In genomic region chr9:124664143-124664542, GRCh38 we compare ENCODE assay signal across 1 cellular context.
TF ChIP-seq lines count a peak whose summit lies in the region.

No MANE protein-coding gene starts in this region.

TF ChIP-seq in HepG2, 621 proteins besides CTCF, POLR2A, EP300 and RAD21 (continued from another document):
- TF ChIP-seq ZHX1 (CRISPR knock-in tag; IDR thresholded peaks at IDR 0.05; ENCODE audit: low read depth): no peak
- TF ChIP-seq, protein P1, sequence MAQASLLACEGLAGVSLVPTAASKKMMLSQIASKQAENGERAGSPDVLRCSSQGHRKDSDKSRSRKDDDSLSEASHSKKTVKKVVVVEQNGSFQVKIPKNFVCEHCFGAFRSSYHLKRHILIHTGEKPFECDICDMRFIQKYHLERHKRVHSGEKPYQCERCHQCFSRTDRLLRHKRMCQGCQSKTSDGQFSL (CRISPR knock-in tag; IDR thresholded peaks at IDR 0.05): no peak
- TF ChIP-seq SOX6 (IDR thresholded peaks at IDR 0.05): no peak
- no peak for TF ChIP-seq SOX6 (CRISPR knock-in tag; IDR thresholded peaks at IDR 0.05)
- TF ChIP-seq ATF7 (IDR thresholded peaks at IDR 0.05): peak; percentile 39; the same call in 1 of the 2 replicates
- no peak for TF ChIP-seq ATF7 (CRISPR knock-in tag; IDR thresholded peaks at IDR 0.05)
TF ChIP-seq in HepG2: peak in this region for 1.
